Comparison of ENCODE assay signal across 9 cellular contexts in genomic region chr18:45837283-45838070, GRCh38. TPM values are rescaled to one million over a fixed set of nuclear protein-coding genes. Genes with fewer than 3 reads are reported as not detected.
DNase-seq lines count a peak whose midpoint lies in the region; ATAC-seq and TF ChIP-seq lines count a peak whose summit lies in the region.
"Had no signal": no experiment of that assay in that cellular context is flagged by ENCODE, and none has a peak within 500 bp of the region (broad histone marks: within the 10 kb centered on the region; RNA-seq: fewer than 3 reads in every experiment).

No MANE protein-coding gene starts in this region.

- TF ChIP-seq POLR2A in adrenal gland (IDR thresholded peaks at IDR 0.05), result no peak

- ATAC-seq in GM19328 (IDR thresholded peaks at IDR 0.05; ENCODE audit: unreplicated experiment) (no peak), HG02623 (IDR thresholded peaks at IDR 0.05; ENCODE audit: unreplicated experiment) (no peak), GM19397 (IDR thresholded peaks at IDR 0.05; ENCODE audit: unreplicated experiment) (no peak)

- H3K9me3 ChIP-seq in adrenal gland (replicated peaks in 1 of 3) (no peaks in the 10 kb centered on the region), iPS-18c (ENCODE audit: control insufficient read depth, insufficient read depth, low read length) (peaks cover 3% of the 10 kb centered on the region)

- no peak overlapping the region for H3K27ac ChIP-seq in adrenal gland

- intact Hi-C loops in adrenal gland (cut with DNase I), result no loop called here

- H3K27me3 ChIP-seq in adrenal gland, result peaks cover 10% of the 10 kb centered on the region

- 0 out of 2 replicates have a peak, but pooled peaks have one; percentile 15 for TF ChIP-seq CTCF in GM12874 (IDR thresholded peaks at IDR 0.05; ENCODE audit: insufficient read depth, low read depth, low read length)
- TF ChIP-seq CTCF in adrenal gland (IDR thresholded peaks at IDR 0.05), result peak in 2 of 6 experiments; percentile 17 to 28

- H3K4me3 ChIP-seq in adrenal gland (peak overlapping the region in 1 of 4 donors; percentile 48), iPS-18c (ENCODE audit: insufficient read depth, low read depth, low read length) (peak overlapping the region; percentile 58)

- peaks cover 17 to 19% of the 10 kb centered on the region in 2 donors for H3K4me1 ChIP-seq in adrenal gland (replicated peaks in 1 of 2)

- 10 to 85% (median 17%) methylated on average over 2 to 84 of the region's 84 CpGs for WGBS in adrenal gland, 4 donors

- DNase-seq in NCI-H2171 treated with DMSO at 0.1 percent for 48 hours (lab: John Stamatoyannopoulos, UW), result peak; percentile 58
- DNase-seq in adrenal gland, result peak in 6 of 7 donors; percentile 30 to 61 (median 50)
- peak; percentile 24 to 38 for DNase-seq in stimulated activated CD4-positive, alpha-beta T cell treated with anti-CD3 and anti-CD28 coated beads, Interleukin-2, amount 100 ng/mL, for 48 hours

- no peaks in the 10 kb centered on the region for H3K36me3 ChIP-seq in adrenal gland (replicated peaks in 1 of 2)

RNA-seq across cellular contexts. Expression of gene SIGLEC15, which starts 12.0 kb away (rescaled TPM):
- total RNA-seq in adrenal gland, result 1 to 10 TPM in 1 of 8 donors, under 1 TPM in 6, not detected in 1; 0.11 to 4.2 (median 0.35) TPM
- polyA plus RNA-seq in adrenal gland, result under 1 TPM; 0.09 to 0.64 (median 0.17) TPM
- total RNA-seq: myocyte had no signal
